Comparison of ENCODE assay signal across 21 cellular contexts in genomic region chr4:39548425-39549067, GRCh38. TPM values are rescaled to one million over a fixed set of nuclear protein-coding genes. Genes with fewer than 3 reads are reported as not detected.
DNase-seq lines count a peak whose midpoint lies in the region; ATAC-seq and TF ChIP-seq lines count a peak whose summit lies in the region.
"Had no signal": no experiment of that assay in that cellular context is flagged by ENCODE, and none has a peak within 500 bp of the region (broad histone marks: within the 10 kb centered on the region; RNA-seq: fewer than 3 reads in every experiment).

No MANE protein-coding gene starts in this region.

- H3K4me1 ChIP-seq in ascending aorta: peaks cover 0 to 2% of the 10 kb centered on the region in 2 donors
- peaks cover 9% of the 10 kb centered on the region for H3K4me1 ChIP-seq in hepatocyte (ENCODE audit: insufficient read depth)
- H3K4me1 ChIP-seq in mucosa of descending colon (ENCODE audit: low read depth): peaks cover 10% of the 10 kb centered on the region
- H3K4me1 ChIP-seq: colonic mucosa had no signal

- H3K9me3 ChIP-seq in ascending aorta (no peaks in the 10 kb centered on the region), hepatocyte (ENCODE audit: low read depth) (no peaks in the 10 kb centered on the region), mucosa of descending colon (no peaks in the 10 kb centered on the region)
- H3K9me3 ChIP-seq: colonic mucosa had no signal

- H4K20me1 ChIP-seq in hepatocyte (ENCODE audit: insufficient read depth, poor library complexity, severe bottlenecking): no peaks in the 10 kb centered on the region

- H3K36me3 ChIP-seq in ascending aorta (peaks cover 9 to 19% of the 10 kb centered on the region in 2 donors), hepatocyte (replicated peaks; ENCODE audit: insufficient read depth, low read depth) (no peaks in the 10 kb centered on the region), mucosa of descending colon (ENCODE audit: low read depth) (no peaks in the 10 kb centered on the region)
- H3K36me3 ChIP-seq: colonic mucosa had no signal

- H3K27me3 ChIP-seq in ascending aorta (no peaks in the 10 kb centered on the region), hepatocyte (no peaks in the 10 kb centered on the region)
- H3K27me3 ChIP-seq: colonic mucosa had no signal

- WGBS in hepatocyte (ENCODE audit: low lambda C conversion rate, missing lambda C conversion rate): 84% methylated on average over 3 of the region's 3 CpGs

- H2AFZ ChIP-seq in hepatocyte: no peak overlapping the region

- H3K27ac ChIP-seq in ascending aorta (peak overlapping the region; percentile 22 to 48), hepatocyte (peak overlapping the region; percentile 15)
- H3K27ac ChIP-seq: colonic mucosa, HL-60 had no signal

- ATAC-seq in HG03097 (IDR thresholded peaks at IDR 0.05; ENCODE audit: low FRiP score, unreplicated experiment): no peak
- no peak for ATAC-seq in mucosa of descending colon
- no peak for ATAC-seq in GM21423 (IDR thresholded peaks at IDR 0.05; ENCODE audit: unreplicated experiment)
- ATAC-seq: naive thymus-derived CD8-positive, alpha-beta T cell; stimulated activated naive CD8-positive, alpha-beta T cell treated with anti-CD3 and anti-CD28 coated beads, Interleukin-15, amount 100 ng/mL, for 72 hours had no signal

- TF ChIP-seq CTCF in ascending aorta (IDR thresholded peaks at IDR 0.05) (no peak), hepatocyte (IDR thresholded peaks at IDR 0.05; ENCODE audit: poor library complexity) (no peak), mucosa of descending colon (IDR thresholded peaks at IDR 0.05) (no peak)

- H3K9me2 ChIP-seq in hepatocyte (replicated peaks; ENCODE audit: insufficient read depth): no peaks in the 10 kb centered on the region

- H3K4me3 ChIP-seq in ascending aorta (no peak overlapping the region), hepatocyte (no peak overlapping the region), mucosa of descending colon (no peak overlapping the region)
- H3K4me3 ChIP-seq: colonic mucosa had no signal

- DNase-seq in SIG-M5 treated with dmso at 0.1 percent for 504 hours (lab: John Stamatoyannopoulos, UW; ENCODE audit: unreplicated experiment) (peak; percentile 42), SIG-M5 (lab: John Stamatoyannopoulos, UW) (no peak), ascending aorta (ENCODE audit: low spot score in 2 of 2) (no peak), hepatocyte (ENCODE audit: low spot score) (no peak), mucosa of descending colon (no peak), NCI-H446 (lab: John Stamatoyannopoulos, UW) (no peak)
- DNase-seq: 8988T; activated CD4-positive, alpha-beta T cell treated with anti-CD3 and anti-CD28 coated beads, Interleukin-2, amount 50 U/mL, for 1 hour; activated gamma-delta T cell treated with Interleukin-2 at 50 U/mL for 16 hours; CD4-positive, alpha-beta memory T cell; colonic mucosa; endodermal cell; foreskin melanocyte; mesendoderm; naive thymus-derived CD8-positive, alpha-beta T cell; NCI-H187 treated with DMSO at 0.1 percent for 48 hours; stimulated activated CD4-positive, alpha-beta T cell treated with anti-CD3 and anti-CD28 coated beads, Interleukin-2, amount 100 ng/mL, for 48 hours; stimulated activated naive CD8-positive, alpha-beta T cell treated with anti-CD3 and anti-CD28 coated beads, Interleukin-15, amount 100 ng/mL, for 72 hours had no signal

- intact Hi-C loops in ascending aorta (cut with DNase I) (no loop called here), mucosa of descending colon (cut with DNase I, micrococcal nuclease) (no loop called here)

- H3K79me2 ChIP-seq in hepatocyte: peaks cover 3% of the 10 kb centered on the region

- H3K4me2 ChIP-seq in hepatocyte: no peak overlapping the region

RNA-seq across cellular contexts. Expression of gene UGDH, which starts 21.3 kb away (rescaled TPM):
- total RNA-seq in ascending aorta (81.1 TPM), hepatocyte (337 and 374 TPM in 2 replicates), mucosa of descending colon (100 to 1,000 TPM; 148 to 352 (median 263) TPM)
- polyA plus RNA-seq in hepatocyte: 192 and 223 TPM in 2 replicates
